ENCODE assay signal across 8 cellular contexts in genomic region chr15:99213187-99213811, GRCh38. TPM values are rescaled to one million over a fixed set of nuclear protein-coding genes. Genes with fewer than 3 reads are reported as not detected.
DNase-seq lines count a peak whose midpoint lies in the region; ATAC-seq and TF ChIP-seq lines count a peak whose summit lies in the region.

No MANE protein-coding gene starts in this region.

- H3K36me3 ChIP-seq in neural cell (ENCODE audit: insufficient read depth, low read length) (no peaks in the 10 kb centered on the region), stomach (peaks cover 6 to 27% (median 21%) of the 10 kb centered on the region in 4 donors)

- no peaks in the 10 kb centered on the region for H3K9me3 ChIP-seq in neural cell (ENCODE audit: low read length)
- H3K9me3 ChIP-seq in stomach: no peaks in the 10 kb centered on the region

- H3K27ac ChIP-seq in HL-60 (replicated peaks) (no peak overlapping the region), neural cell (ENCODE audit: low read length) (no peak overlapping the region), stomach (peak overlapping the region in 3 of 5 donors; percentile 45 to 82 (median 66))

- ATAC-seq in GM18907 (IDR thresholded peaks at IDR 0.05; ENCODE audit: unreplicated experiment): peak; percentile 83

- TF ChIP-seq EP300 in neural cell (conservative IDR thresholded peaks at IDR 0.05; ENCODE audit: poor library complexity, severe bottlenecking) (no peak), stomach (IDR thresholded peaks at IDR 0.05) (no peak)

- TF ChIP-seq CTCF in AG09319 (IDR thresholded peaks at IDR 0.05; ENCODE audit: low read depth, low read length) (peak; percentile 94), HL-60 (IDR thresholded peaks at IDR 0.05; ENCODE audit: insufficient read depth, low read length) (peak; percentile 49), neural cell (IDR thresholded peaks at IDR 0.05; ENCODE audit: poor library complexity, severe bottlenecking) (peak; percentile 91), stomach (IDR thresholded peaks at IDR 0.05) (peak in 4 of 7 experiments; percentile 72 to 80 (median 78))

- H3K4me2 ChIP-seq in neural cell (ENCODE audit: low read length): no peak overlapping the region

- no peaks in the 10 kb centered on the region for H3K27me3 ChIP-seq in HL-60 (ENCODE audit: insufficient read depth, poor library complexity, severe bottlenecking)
- no peaks in the 10 kb centered on the region for H3K27me3 ChIP-seq in neural cell (ENCODE audit: insufficient read depth, low read depth, low read length)
- no peaks in the 10 kb centered on the region for H3K27me3 ChIP-seq in stomach

- peaks cover 0 to 30% (median 13%) of the 10 kb centered on the region in 4 donors for H3K4me1 ChIP-seq in stomach

- no peak overlapping the region for H2AFZ ChIP-seq in neural cell (ENCODE audit: low read depth, low read length)

- DNase-seq in AG09319 (ENCODE audit: extremely low read depth, low read depth) (peak; percentile 29), HL-60 (ENCODE audit: low read depth in 1 of 2, low spot score in 1 of 2) (peak in 1 of 2 experiments; percentile 58), OCI-M1 (lab: John Stamatoyannopoulos, UW) (peak; percentile 77), fibroblast of peridontal ligament (ENCODE audit: extremely low read depth) (peak; percentile 81), stomach (peak; percentile 79)
- peak; percentile 71 to 74 for DNase-seq in activated T-cell treated with anti-CD3 and anti-CD28 coated beads, Interleukin-2, amount 50 U/mL, for 48 hours

- no peak for TF ChIP-seq POLR2A in stomach (IDR thresholded peaks at IDR 0.05)

- no peaks in the 10 kb centered on the region for H4K20me1 ChIP-seq in neural cell (ENCODE audit: insufficient read depth)

- H3K79me2 ChIP-seq in neural cell (replicated peaks; ENCODE audit: insufficient read depth, low read length): no peaks in the 10 kb centered on the region

- no peaks in the 10 kb centered on the region for H3F3A ChIP-seq in neural cell (ENCODE audit: insufficient read depth, low read length, poor library complexity, severe bottlenecking)

- intact Hi-C loops in stomach (cut with DNase I; ENCODE audit: low total_unique reads): loop anchor here (5.0 kb wide), 1 partner anchor 116 kb away; no protein-coding TSS in a partner anchor

- H3K9me2 ChIP-seq in neural cell (ENCODE audit: insufficient read depth, low read length): no peaks in the 10 kb centered on the region

- H3K4me3 ChIP-seq in HL-60 (replicated peaks; ENCODE audit: insufficient read depth, low read length) (no peak overlapping the region), neural cell (ENCODE audit: low read length) (no peak overlapping the region), stomach (no peak overlapping the region)

- 0 to 4% (median 3%) methylated on average over 1 of the region's 1 CpG for WGBS in stomach, 5 donors

- H3K9ac ChIP-seq in neural cell (ENCODE audit: low read length): no peak overlapping the region

- TF ChIP-seq RAD21 in neural cell (conservative IDR thresholded peaks at IDR 0.05): peak; percentile 88

TF ChIP-seq in neural cell, 6 proteins besides CTCF, POLR2A, EP300 and RAD21:
- TF ChIP-seq REST (IDR thresholded peaks at IDR 0.05; ENCODE audit: borderline replicate concordance) (no peak), MXI1 (conservative IDR thresholded peaks at IDR 0.05; ENCODE audit: poor library complexity, severe bottlenecking) (no peak), EZH2 (IDR thresholded peaks at IDR 0.05; ENCODE audit: borderline replicate concordance, insufficient read depth, low read length, poor library complexity, severe bottlenecking) (no peak), TAF1 (IDR thresholded peaks at IDR 0.05; ENCODE audit: low read depth) (no peak), SMC3 (conservative IDR thresholded peaks at IDR 0.05; ENCODE audit: poor library complexity) (peak; percentile 91), POLR2AphosphoS5 (IDR thresholded peaks at IDR 0.05) (no peak)

RNA-seq across cellular contexts. Expression of gene TTC23, which starts 36.1 kb away (rescaled TPM):
- 6.2 and 13.3 TPM in 2 replicates for polyA plus RNA-seq in neural cell
- 9.7 and 10.8 TPM in 2 replicates for polyA minus RNA-seq in neural cell
- total RNA-seq in stomach: 10 to 100 TPM in 4 of 5 donors, 1 to 10 TPM in 1; 3.8 to 75.3 (median 25.0) TPM
- 10 to 100 TPM in 1 of 3 donors, 1 to 10 TPM in 2; 6.9 to 13.3 (median 7.7) TPM for polyA plus RNA-seq in stomach

RNA-seq across cellular contexts. Expression of gene LRRC28, which starts 38.0 kb away (rescaled TPM):
- 20.4 and 34.6 TPM in 2 replicates for polyA plus RNA-seq in neural cell
- 61.6 and 97.8 TPM in 2 replicates for polyA minus RNA-seq in neural cell
- 10 to 100 TPM; 21.4 to 82.6 (median 28.0) TPM for total RNA-seq in stomach
- 10 to 100 TPM in 2 of 3 donors, 1 to 10 TPM in 1; 9.6 to 32.5 (median 13.6) TPM for polyA plus RNA-seq in stomach

Comparison
In these comparisons a context has a peak if more than half of its experiments do, and no peak if none do; other contexts are left out.
1. H3K27ac ChIP-seq: peak in stomach (3 of 5); none in HL-60 (single experiment) and neural cell (single experiment).
2. Peak in every context shown above with its lines, with median percentiles within 50 percentile points of each other: CTCF ChIP-seq.